In the genomic region with DNA sequence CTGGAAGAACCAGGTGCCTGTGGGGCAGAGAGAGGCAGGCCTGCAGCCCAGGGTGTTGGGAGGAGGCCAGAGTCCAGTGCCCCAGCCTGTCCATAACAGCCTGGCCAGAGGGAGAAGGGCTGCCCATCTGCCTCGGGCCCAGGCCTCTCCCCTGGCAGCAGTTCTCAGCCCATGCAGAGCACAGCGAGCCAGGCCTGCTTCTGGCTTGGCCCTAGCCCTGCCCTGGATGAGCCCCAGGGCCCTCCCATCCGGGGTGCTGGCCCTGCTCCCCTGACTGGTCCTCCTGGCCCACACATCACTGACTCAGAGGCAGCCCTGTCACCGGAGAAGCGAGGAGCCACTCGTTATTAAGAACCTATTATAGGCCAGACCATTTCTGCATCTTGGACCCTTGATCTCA, we compare ENCODE assay signal across 14 cellular contexts. TPM values are rescaled to one million over a fixed set of nuclear protein-coding genes. Genes with fewer than 3 reads are reported as not detected.
DNase-seq lines count a peak whose midpoint lies in the region; ATAC-seq and TF ChIP-seq lines count a peak whose summit lies in the region.
"Had no signal": no experiment of that assay in that cellular context is flagged by ENCODE, and none has a peak within 500 bp of the region (broad histone marks: within the 10 kb centered on the region; RNA-seq: fewer than 3 reads in every experiment).

No MANE protein-coding gene starts in this region.

- H3K36me3 ChIP-seq in sigmoid colon: peaks cover 0 to 38% (median 15%) of the 10 kb centered on the region in 4 donors

- peaks cover 11% of the 10 kb centered on the region for H3K36me3 Mint-ChIP-seq in brain
- H3K36me3 Mint-ChIP-seq: naive B cell had no signal

- no peaks in the 10 kb centered on the region for H3K27me3 ChIP-seq in sigmoid colon
- H3K27me3 ChIP-seq: BLaER1 treated with 17β-estradiol and CSF1 and Interleukin-3, amounts not matched to agents 10 nM and 100 nM; spleen had no signal

- H3K4me3 Mint-ChIP-seq in brain: no peak overlapping the region
- H3K4me3 Mint-ChIP-seq: activated CD4-positive, alpha-beta memory T cell treated with anti-CD3 and anti-CD28 coated beads, Interleukin-2, amount 10 ng/mL, durations not matched to agents 7 days and 5 days; activated naive CD4-positive, alpha-beta T cell treated with anti-CD3 and anti-CD28 coated beads for 36 hours; naive B cell; T-helper 1 cell treated with Interleukin-12 subunit alpha and Interleukin-12 subunit beta and Interleukin-4 antibody, amounts not matched to agents 30 μg/mL and 1 μg/mL, for 36 hours had no signal

- H3K4me3 ChIP-seq in sigmoid colon: no peak overlapping the region
- H3K4me3 ChIP-seq: BLaER1 treated with 17β-estradiol and CSF1 and Interleukin-3, amounts not matched to agents 10 nM and 100 nM; spleen had no signal

- no peaks in the 10 kb centered on the region for H3K9me3 ChIP-seq in sigmoid colon
- H3K9me3 ChIP-seq: BLaER1 treated with 17β-estradiol and CSF1 and Interleukin-3, amounts not matched to agents 10 nM and 100 nM; spleen had no signal

- peaks cover 0 to 24% (median 22%) of the 10 kb centered on the region in 4 donors for H3K4me1 ChIP-seq in sigmoid colon

- H3K4me1 Mint-ChIP-seq in brain: peaks cover 23% of the 10 kb centered on the region

- H3K27me3 Mint-ChIP-seq in brain: no peaks in the 10 kb centered on the region
- H3K27me3 Mint-ChIP-seq: activated CD4-positive, alpha-beta memory T cell treated with anti-CD3 and anti-CD28 coated beads, Interleukin-2, amount 10 ng/mL, durations not matched to agents 7 days and 5 days had no signal

- TF ChIP-seq EP300 in sigmoid colon (IDR thresholded peaks at IDR 0.05): no peak

- intact Hi-C loops in sigmoid colon (cut with DNase I): loop anchor here (1.0 kb wide), 1 partner anchor 52 kb away; a partner anchor contains a TSS

- no peak for ATAC-seq in GM19397 (IDR thresholded peaks at IDR 0.05; ENCODE audit: unreplicated experiment)

- WGBS in sigmoid colon, 2 donors: 72 to 78% methylated on average over 6 of the region's 6 CpGs

- TF ChIP-seq CTCF in brain (conservative IDR thresholded peaks at IDR 0.05) (no peak), sigmoid colon (IDR thresholded peaks at IDR 0.05) (no peak)

- no peak for TF ChIP-seq POLR2A in sigmoid colon (IDR thresholded peaks at IDR 0.05)

- DNase-seq in G401 (ENCODE audit: low spot score) (peak; percentile 85), globus pallidus (ENCODE audit: low spot score) (peak; percentile 55), sigmoid colon (no peak), NCI-H146 (lab: John Stamatoyannopoulos, UW) (no peak), NCI-H510A (lab: John Stamatoyannopoulos, UW) (no peak), NCI-H446 treated with DMSO at 0.1 percent for 48 hours (lab: John Stamatoyannopoulos, UW) (no peak)

- in situ Hi-C loops in G401 (cut with HindIII; ENCODE audit: low sequenced_read_pairs): no loop called here

- H3K27ac ChIP-seq in sigmoid colon: peak overlapping the region; percentile 29 to 74 (median 69)
- H3K27ac ChIP-seq: spleen had no signal

- no peaks in the 10 kb centered on the region for H3K9me3 Mint-ChIP-seq in brain
- H3K9me3 Mint-ChIP-seq: activated CD4-positive, alpha-beta memory T cell treated with anti-CD3 and anti-CD28 coated beads, Interleukin-2, amount 10 ng/mL, durations not matched to agents 7 days and 5 days; activated naive CD4-positive, alpha-beta T cell treated with anti-CD3 and anti-CD28 coated beads for 36 hours; T-helper 1 cell treated with Interleukin-12 subunit alpha and Interleukin-12 subunit beta and Interleukin-4 antibody, amounts not matched to agents 30 μg/mL and 1 μg/mL, for 36 hours had no signal

- H3K27ac Mint-ChIP-seq in brain: peak overlapping the region; percentile 80 to 99 (median 98)
- H3K27ac Mint-ChIP-seq: activated CD4-positive, alpha-beta memory T cell treated with anti-CD3 and anti-CD28 coated beads, Interleukin-2, amount 10 ng/mL, durations not matched to agents 7 days and 5 days; activated naive CD4-positive, alpha-beta T cell treated with anti-CD3 and anti-CD28 coated beads for 36 hours; T-helper 1 cell treated with Interleukin-12 subunit alpha and Interleukin-12 subunit beta and Interleukin-4 antibody, amounts not matched to agents 30 μg/mL and 1 μg/mL, for 36 hours had no signal

RNA-seq across cellular contexts. Expression of a gene that starts 19.7 kb away (rescaled TPM):
- total RNA-seq in G401 (2014; rRNA removed; shearing (Covaris generic)): 0.71 and 1.4 TPM in 2 replicates
- polyA plus RNA-seq in brain (ENCODE audit: insufficient read depth, low read depth, low replicate concordance): 70.8 TPM
- total RNA-seq in sigmoid colon: under 1 TPM; under 0.01 to 0.83 (median 0.60) TPM
- polyA plus RNA-seq in sigmoid colon: 1 to 10 TPM in 2 of 3 donors, under 1 TPM in 1; 0.46 to 6.4 (median 1.8) TPM

RNA-seq across cellular contexts. Expression of a gene that starts 52.5 kb away (rescaled TPM):
- 0.74 and 1.4 TPM in 2 replicates for total RNA-seq in G401 (2014; rRNA removed; shearing (Covaris generic))
- polyA plus RNA-seq in brain (ENCODE audit: insufficient read depth, low read depth, low replicate concordance) (13.4 TPM), sigmoid colon (1 to 10 TPM; 1.8 to 6.2 (median 2.4) TPM)
- total RNA-seq in sigmoid colon: 1 to 10 TPM; 1.8 to 4.2 (median 2.0) TPM

RNA-seq across cellular contexts. Expression of a gene that starts 59.7 kb away (rescaled TPM):
- total RNA-seq in G401 (2014; rRNA removed; shearing (Covaris generic)): 41.4 and 66.0 TPM in 2 replicates
- polyA plus RNA-seq in brain (ENCODE audit: insufficient read depth, low read depth, low replicate concordance) (370 TPM), sigmoid colon (100 to 1,000 TPM; 139 to 224 (median 148) TPM)
- total RNA-seq in sigmoid colon: 10 to 100 TPM; 39.9 to 64.7 (median 57.4) TPM

Comparison
In these comparisons a context has a peak if more than half of its experiments do, and no peak if none do; other contexts are left out.
1. DNase-seq: peak in G401 (single experiment) and globus pallidus (single experiment); none in sigmoid colon (single experiment), NCI-H146 (single experiment), NCI-H510A (single experiment) and NCI-H446 treated with DMSO at 0.1 percent for 48 hours (single experiment).